In genomic region chr6:34514593-34515472, GRCh38 we compare ENCODE assay signal across 10 cellular contexts. TPM values are rescaled to one million over a fixed set of nuclear protein-coding genes. Genes with fewer than 3 reads are reported as not detected.
DNase-seq lines count a peak whose midpoint lies in the region; TF ChIP-seq lines count a peak whose summit lies in the region.
"Had no signal": no experiment of that assay in that cellular context is flagged by ENCODE, and none has a peak within 500 bp of the region (broad histone marks: within the 10 kb centered on the region; RNA-seq: fewer than 3 reads in every experiment).

No MANE protein-coding gene starts in this region.

- H3K9me3 ChIP-seq in suprapubic skin (no peaks in the 10 kb centered on the region), breast epithelium (no peaks in the 10 kb centered on the region)

- no peak for TF ChIP-seq EP300 in suprapubic skin (IDR thresholded peaks at IDR 0.05)

- 37% methylated on average over 22 of the region's 34 CpGs for WGBS in suprapubic skin

- H3K4me1 ChIP-seq in suprapubic skin (peaks cover 5% of the 10 kb centered on the region), breast epithelium (no peaks in the 10 kb centered on the region)

- TF ChIP-seq CTCF in suprapubic skin (IDR thresholded peaks at IDR 0.05) (no peak), breast epithelium (IDR thresholded peaks at IDR 0.05) (no peak)

- H3K4me3 ChIP-seq in suprapubic skin (no peak overlapping the region), breast epithelium (peak overlapping the region in 1 of 3 donors; percentile 28)

- intact Hi-C loops in breast epithelium (cut with DNase I; ENCODE audit: low total_unique reads): no loop called here

- no peak for TF ChIP-seq POLR2A in suprapubic skin (IDR thresholded peaks at IDR 0.05)
- no peak for TF ChIP-seq POLR2A in breast epithelium (IDR thresholded peaks at IDR 0.05)

- DNase-seq in activated CD4-positive, alpha-beta T cell treated with anti-CD3 and anti-CD28 coated beads, Interleukin-2, amount 50 U/mL, for 48 hours: peak; percentile 21 to 22
- no peak for DNase-seq in activated CD4-positive, alpha-beta T cell treated with anti-CD3 and anti-CD28 coated beads for 1 hour
- DNase-seq in cerebellar nuclear complex (lab: John Stamatoyannopoulos, UW): peak; percentile 53 to 74
- peak; percentile 69 for DNase-seq in iris pigment epithelial cell (ENCODE audit: low read depth)
- DNase-seq in suprapubic skin (ENCODE audit: low spot score in 2 of 2): peak; percentile 59 to 74
- no peak for DNase-seq in breast epithelium (ENCODE audit: low spot score in 2 of 2)
- DNase-seq in cortex of kidney (lab: John Stamatoyannopoulos, UW): no peak
- no peak for DNase-seq in NOMO-1 treated with dmso at 0.1 percent for 144 hours (lab: John Stamatoyannopoulos, UW; ENCODE audit: unreplicated experiment)
- DNase-seq: activated T-cell treated with anti-CD3 and anti-CD28 coated beads, Interleukin-2, amount 50 U/mL, for 4 hours had no signal

- no peaks in the 10 kb centered on the region for H3K36me3 ChIP-seq in suprapubic skin
- H3K36me3 ChIP-seq in breast epithelium: no peaks in the 10 kb centered on the region

- H3K27ac ChIP-seq in suprapubic skin (no peak overlapping the region), breast epithelium (no peak overlapping the region)

- peaks cover 19% of the 10 kb centered on the region for H3K27me3 ChIP-seq in suprapubic skin
- no peaks in the 10 kb centered on the region for H3K27me3 ChIP-seq in breast epithelium

RNA-seq across cellular contexts. Expression of gene SPDEF, which starts 41.3 kb away (rescaled TPM):
- total RNA-seq in suprapubic skin: 10 to 100 TPM; 25.0 to 45.9 (median 32.3) TPM
- total RNA-seq in breast epithelium: 100 to 1,000 TPM in 1 of 3 donors, 10 to 100 TPM in 1, under 1 TPM in 1; 0.48 to 123 (median 89.0) TPM
- total RNA-seq: B cell had no signal

RNA-seq across cellular contexts. Expression of gene PACSIN1, which starts 49.0 kb away (rescaled TPM):
- total RNA-seq in suprapubic skin: under 1 TPM in 2 of 4 donors, not detected in 2; 0.11 to 0.40 TPM
- total RNA-seq in breast epithelium: under 1 TPM in 2 of 3 donors, not detected in 1; 0.29 to 0.33 TPM

Comparison
In these comparisons a context has a peak if more than half of its experiments do, and no peak if none do; other contexts are left out.
1. DNase-seq: peak in activated CD4-positive, alpha-beta T cell treated with anti-CD3 and anti-CD28 coated beads, Interleukin-2, amount 50 U/mL, for 48 hours (2 of 2), cerebellar nuclear complex (2 of 2), iris pigment epithelial cell (single experiment) and suprapubic skin (2 of 2); none in activated CD4-positive, alpha-beta T cell treated with anti-CD3 and anti-CD28 coated beads for 1 hour (single experiment), breast epithelium (0 of 2), cortex of kidney (single experiment) and NOMO-1 treated with dmso at 0.1 percent for 144 hours (single experiment).